ENCODE assay signal across 1 cellular context in the genomic region with DNA sequence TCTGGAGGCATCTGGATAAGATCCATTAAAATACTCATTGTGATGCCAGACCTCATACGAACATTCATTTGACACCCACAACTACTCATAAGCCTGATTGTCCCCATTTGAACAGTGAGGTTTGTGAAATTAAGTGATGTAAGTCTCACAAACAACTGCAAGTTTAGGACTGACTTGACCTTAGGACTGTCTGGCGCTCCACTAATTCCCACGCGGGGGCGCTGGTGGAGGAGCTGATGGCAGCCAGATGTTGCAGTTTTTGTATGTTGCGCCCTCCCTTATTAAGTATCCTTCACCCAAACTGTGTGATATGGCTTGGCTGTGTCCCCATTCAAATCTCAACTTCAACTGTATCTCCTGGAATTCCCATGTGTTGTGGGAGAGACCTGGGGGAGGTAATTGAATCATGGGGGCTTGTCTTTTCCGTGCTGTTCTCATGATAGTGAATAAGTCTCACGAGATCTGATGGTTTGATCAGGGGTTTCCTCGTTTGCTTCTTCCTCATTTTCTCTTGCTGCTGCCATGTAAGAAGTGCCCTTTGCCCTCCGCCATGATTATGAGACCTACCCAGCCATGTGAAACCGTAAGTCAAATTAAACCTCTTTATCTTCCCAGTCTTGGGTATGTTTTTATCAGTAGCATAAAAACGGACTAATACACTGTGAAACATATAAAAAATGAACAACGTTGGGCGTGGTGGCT.
A peak's percentile ranks its signal among the peaks of the same experiment; 100 is the strongest.
TF ChIP-seq lines count a peak whose summit lies in the region.

No MANE protein-coding gene starts in this region.

TF ChIP-seq in A549, 52 proteins besides CTCF, POLR2A, EP300 and RAD21:
- TF ChIP-seq, protein P1, sequence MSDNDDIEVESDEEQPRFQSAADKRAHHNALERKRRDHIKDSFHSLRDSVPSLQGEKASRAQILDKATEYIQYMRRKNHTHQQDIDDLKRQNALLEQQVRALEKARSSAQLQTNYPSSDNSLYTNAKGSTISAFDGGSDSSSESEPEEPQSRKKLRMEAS (IDR thresholded peaks at IDR 0.05): no peak
- peak; percentile 17; the same call in 1 of the 3 replicates for TF ChIP-seq SMC3 (IDR thresholded peaks at IDR 0.05)
- no peak for TF ChIP-seq NPAS2 (CRISPR knock-in tag; IDR thresholded peaks at IDR 0.05; ENCODE audit: borderline replicate concordance)
- no peak for TF ChIP-seq ZC3H11A (IDR thresholded peaks at IDR 0.05)
